ENCODE assay signal across 27 cellular contexts in the genomic region with DNA sequence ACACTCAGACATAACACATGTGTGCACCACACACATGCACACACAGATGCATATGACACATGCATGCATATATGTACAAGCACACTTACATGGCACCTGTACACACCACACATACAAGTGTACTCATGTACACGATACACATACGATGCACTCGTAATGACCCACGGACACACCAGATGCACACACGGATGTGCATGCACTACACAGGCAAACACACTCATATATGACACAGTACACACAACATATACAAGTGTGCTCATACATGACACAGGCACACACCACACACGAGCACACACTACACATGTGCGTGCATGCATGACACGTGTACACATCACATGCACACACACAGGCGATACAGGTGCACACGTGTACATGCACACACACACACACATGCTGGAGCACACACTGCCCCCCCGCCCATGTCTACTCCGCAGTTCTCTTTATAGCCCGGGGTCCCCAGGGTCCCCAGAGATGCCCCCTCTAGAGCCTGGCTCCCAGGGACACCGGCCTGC. TPM values are rescaled to one million over a fixed set of nuclear protein-coding genes. Genes with fewer than 3 reads are reported as not detected.
"Had no signal": no experiment of that assay in that cellular context is flagged by ENCODE, and none has a peak within 500 bp of the region (broad histone marks: within the 10 kb centered on the region; RNA-seq: fewer than 3 reads in every experiment).

No MANE protein-coding gene starts in this region.

- H3K4me1 Mint-ChIP-seq: activated CD4-positive, alpha-beta T cell treated with anti-CD3 and anti-CD28 coated beads for 36 hours; activated naive CD8-positive, alpha-beta T cell treated with anti-CD3 and anti-CD28 coated beads, Interleukin-2, amount 10 ng/mL, durations not matched to agents 7 days and 5 days; T-cell had no signal

- H3K9me3 Mint-ChIP-seq: activated CD8-positive, alpha-beta T cell treated with anti-CD3 and anti-CD28 coated beads for 36 hours; activated naive CD8-positive, alpha-beta T cell treated with anti-CD3 and anti-CD28 coated beads, Interleukin-2, amount 10 ng/mL, durations not matched to agents 7 days and 5 days; activated T-cell treated with anti-CD3 and anti-CD28 coated beads, Interleukin-2, amount 50 U/mL, for 72 hours; T-cell had no signal

- FAIRE-seq: TTC549 had no signal

- DNase-seq: activated CD4-positive, alpha-beta T cell treated with anti-CD3 and anti-CD28 coated beads for 36 hours; activated CD4-positive, alpha-beta T cell treated with anti-CD3 and anti-CD28 coated beads, Interleukin-2, amount 50 U/mL, for 1 hour; activated CD8-positive, alpha-beta memory T cell treated with anti-CD3 and anti-CD28 coated beads, Interleukin-2, amount 50 U/mL, for 4 hours; activated CD8-positive, alpha-beta T cell treated with anti-CD3 and anti-CD28 coated beads for 36 hours; activated naive CD4-positive, alpha-beta T cell treated with anti-CD3 and anti-CD28 coated beads, Interleukin-2, amount 50 U/mL, for 16 hours; activated naive CD8-positive, alpha-beta T cell treated with anti-CD3 and anti-CD28 coated beads, Interleukin-2, amount 10 ng/mL, durations not matched to agents 7 days and 5 days; activated T-cell treated with anti-CD3 and anti-CD28 coated beads, Interleukin-2, amount 50 U/mL, for 72 hours; anterior cingulate cortex; caudate nucleus; NCI-H1092; NCI-H1417 treated with DMSO at 0.1 percent for 48 hours; NCI-H1694 treated with DMSO at 0.1 percent for 48 hours; NCI-H2029 treated with DMSO at 0.1 percent for 48 hours; NCI-H446; NCI-H524; T-cell; T-helper 2 cell; T1000 had no signal

- H3K4me3 ChIP-seq: adrenal gland, breast epithelium, PC-9, SK-N-MC had no signal

- H2AFZ ChIP-seq: PC-9 had no signal

- H3K4me1 ChIP-seq: adrenal gland, breast epithelium had no signal

- H3K27ac Mint-ChIP-seq: activated CD4-positive, alpha-beta T cell treated with anti-CD3 and anti-CD28 coated beads for 36 hours; activated CD8-positive, alpha-beta T cell treated with anti-CD3 and anti-CD28 coated beads for 36 hours; activated naive CD8-positive, alpha-beta T cell treated with anti-CD3 and anti-CD28 coated beads, Interleukin-2, amount 10 ng/mL, durations not matched to agents 7 days and 5 days; activated T-cell treated with anti-CD3 and anti-CD28 coated beads, Interleukin-2, amount 50 U/mL, for 72 hours; T-cell had no signal

- H3K9me3 ChIP-seq: adrenal gland, breast epithelium had no signal

- H3K9ac ChIP-seq: KMS-11 had no signal

- H3K27ac ChIP-seq: breast epithelium, KMS-11, SK-N-MC had no signal

- H3K4me3 Mint-ChIP-seq: activated CD4-positive, alpha-beta T cell treated with anti-CD3 and anti-CD28 coated beads for 36 hours; activated CD8-positive, alpha-beta T cell treated with anti-CD3 and anti-CD28 coated beads for 36 hours; activated naive CD8-positive, alpha-beta T cell treated with anti-CD3 and anti-CD28 coated beads, Interleukin-2, amount 10 ng/mL, durations not matched to agents 7 days and 5 days; activated T-cell treated with anti-CD3 and anti-CD28 coated beads, Interleukin-2, amount 50 U/mL, for 72 hours; T-cell had no signal

- ATAC-seq: activated CD4-positive, alpha-beta T cell treated with anti-CD3 and anti-CD28 coated beads for 36 hours; activated CD8-positive, alpha-beta T cell treated with anti-CD3 and anti-CD28 coated beads for 36 hours; activated T-cell treated with anti-CD3 and anti-CD28 coated beads, Interleukin-2, amount 50 U/mL, for 72 hours; T-cell had no signal

- H3K4me2 ChIP-seq: KMS-11 had no signal

- H3K36me3 Mint-ChIP-seq: activated naive CD8-positive, alpha-beta T cell treated with anti-CD3 and anti-CD28 coated beads, Interleukin-2, amount 10 ng/mL, durations not matched to agents 7 days and 5 days; T-cell had no signal

- H3K36me3 ChIP-seq: adrenal gland, breast epithelium had no signal

- H3K27me3 Mint-ChIP-seq: activated CD4-positive, alpha-beta T cell treated with anti-CD3 and anti-CD28 coated beads for 36 hours; activated CD8-positive, alpha-beta T cell treated with anti-CD3 and anti-CD28 coated beads for 36 hours; activated naive CD8-positive, alpha-beta T cell treated with anti-CD3 and anti-CD28 coated beads, Interleukin-2, amount 10 ng/mL, durations not matched to agents 7 days and 5 days; T-cell had no signal

RNA-seq across cellular contexts. Expression of gene TH, which starts 4.8 kb away (rescaled TPM):
- total RNA-seq: activated CD4-positive, alpha-beta T cell treated with anti-CD3 and anti-CD28 coated beads for 36 hours; activated CD8-positive, alpha-beta T cell treated with anti-CD3 and anti-CD28 coated beads for 36 hours; activated naive CD8-positive, alpha-beta T cell treated with anti-CD3 and anti-CD28 coated beads, Interleukin-2, amount 10 ng/mL, durations not matched to agents 7 days and 5 days; activated T-cell treated with anti-CD3 and anti-CD28 coated beads, Interleukin-2, amount 50 U/mL, for 72 hours; breast epithelium; Right ventricle myocardium inferior; T-cell had no signal

RNA-seq across cellular contexts. Expression of gene INS, which starts 15.4 kb away (rescaled TPM):
- total RNA-seq: activated CD4-positive, alpha-beta T cell treated with anti-CD3 and anti-CD28 coated beads for 36 hours; activated CD8-positive, alpha-beta T cell treated with anti-CD3 and anti-CD28 coated beads for 36 hours; activated naive CD8-positive, alpha-beta T cell treated with anti-CD3 and anti-CD28 coated beads, Interleukin-2, amount 10 ng/mL, durations not matched to agents 7 days and 5 days; activated T-cell treated with anti-CD3 and anti-CD28 coated beads, Interleukin-2, amount 50 U/mL, for 72 hours; breast epithelium; cerebellum; MCF 10A; PC-9; Right ventricle myocardium inferior had no signal

RNA-seq across cellular contexts. Expression of gene IGF2, which starts 37.3 kb away (rescaled TPM):
- total RNA-seq: activated naive CD8-positive, alpha-beta T cell treated with anti-CD3 and anti-CD28 coated beads, Interleukin-2, amount 10 ng/mL, durations not matched to agents 7 days and 5 days had no signal
